ENCODE assay signal across 1 cellular context in the genomic region with DNA sequence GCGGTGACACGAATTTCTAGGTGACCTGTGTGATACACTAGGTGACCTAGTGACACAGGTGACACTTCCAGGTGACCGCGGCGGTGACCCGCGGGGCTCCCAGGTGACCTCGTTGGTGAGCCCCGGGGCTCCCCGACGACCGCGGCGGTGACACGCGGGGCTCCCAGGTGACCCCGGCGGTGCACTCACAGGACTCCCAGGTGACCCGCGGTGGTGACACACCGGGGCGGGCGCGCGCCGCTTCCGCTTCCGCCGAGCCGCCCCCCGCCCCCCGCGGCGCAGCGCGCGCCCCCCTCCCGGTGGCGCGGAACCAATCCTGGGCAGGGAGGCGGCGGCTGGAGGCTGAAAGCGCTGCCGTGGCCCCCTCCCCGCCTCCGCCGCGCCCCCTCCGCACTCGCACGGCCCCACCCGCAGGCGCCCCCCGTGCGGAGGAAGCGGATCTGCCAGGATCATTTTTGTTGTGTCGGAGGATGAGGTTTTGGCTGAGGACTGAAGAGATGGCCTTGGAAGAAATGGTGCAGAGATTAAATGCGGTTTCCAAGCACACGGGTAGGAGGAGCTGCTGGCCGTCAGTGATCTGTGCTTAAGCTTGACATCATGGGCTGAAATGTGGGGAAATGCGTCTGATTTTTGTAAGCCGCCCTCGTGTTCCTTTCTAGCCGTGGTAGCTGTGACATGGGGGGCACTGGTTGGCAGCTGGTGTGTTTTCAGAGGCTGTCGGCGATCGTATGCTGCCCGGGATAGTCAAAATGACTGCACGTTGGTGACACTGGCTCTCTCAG.
A peak's percentile ranks its signal among the peaks of the same experiment; 100 is the strongest.
TF ChIP-seq lines count a peak whose summit lies in the region.

A gene with protein sequence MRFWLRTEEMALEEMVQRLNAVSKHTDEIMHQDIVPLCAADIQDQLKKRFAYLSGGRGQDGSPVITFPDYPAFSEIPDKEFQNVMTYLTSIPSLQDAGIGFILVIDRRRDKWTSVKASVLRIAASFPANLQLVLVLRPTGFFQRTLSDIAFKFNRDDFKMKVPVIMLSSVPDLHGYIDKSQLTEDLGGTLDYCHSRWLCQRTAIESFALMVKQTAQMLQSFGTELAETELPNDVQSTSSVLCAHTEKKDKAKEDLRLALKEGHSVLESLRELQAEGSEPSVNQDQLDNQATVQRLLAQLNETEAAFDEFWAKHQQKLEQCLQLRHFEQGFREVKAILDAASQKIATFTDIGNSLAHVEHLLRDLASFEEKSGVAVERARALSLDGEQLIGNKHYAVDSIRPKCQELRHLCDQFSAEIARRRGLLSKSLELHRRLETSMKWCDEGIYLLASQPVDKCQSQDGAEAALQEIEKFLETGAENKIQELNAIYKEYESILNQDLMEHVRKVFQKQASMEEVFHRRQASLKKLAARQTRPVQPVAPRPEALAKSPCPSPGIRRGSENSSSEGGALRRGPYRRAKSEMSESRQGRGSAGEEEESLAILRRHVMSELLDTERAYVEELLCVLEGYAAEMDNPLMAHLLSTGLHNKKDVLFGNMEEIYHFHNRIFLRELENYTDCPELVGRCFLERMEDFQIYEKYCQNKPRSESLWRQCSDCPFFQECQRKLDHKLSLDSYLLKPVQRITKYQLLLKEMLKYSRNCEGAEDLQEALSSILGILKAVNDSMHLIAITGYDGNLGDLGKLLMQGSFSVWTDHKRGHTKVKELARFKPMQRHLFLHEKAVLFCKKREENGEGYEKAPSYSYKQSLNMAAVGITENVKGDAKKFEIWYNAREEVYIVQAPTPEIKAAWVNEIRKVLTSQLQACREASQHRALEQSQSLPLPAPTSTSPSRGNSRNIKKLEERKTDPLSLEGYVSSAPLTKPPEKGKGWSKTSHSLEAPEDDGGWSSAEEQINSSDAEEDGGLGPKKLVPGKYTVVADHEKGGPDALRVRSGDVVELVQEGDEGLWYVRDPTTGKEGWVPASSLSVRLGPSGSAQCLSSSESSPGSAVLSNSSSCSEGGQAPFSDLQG (plus strand): TSS at position 305 of the 782 bp plus-strand sequence. CDS start 166 bp downstream, at position 471.

TF ChIP-seq in HepG2, 621 proteins besides CTCF, POLR2A, EP300 and RAD21 (continued from another document and continues in another):
- TF ChIP-seq, protein P1, sequence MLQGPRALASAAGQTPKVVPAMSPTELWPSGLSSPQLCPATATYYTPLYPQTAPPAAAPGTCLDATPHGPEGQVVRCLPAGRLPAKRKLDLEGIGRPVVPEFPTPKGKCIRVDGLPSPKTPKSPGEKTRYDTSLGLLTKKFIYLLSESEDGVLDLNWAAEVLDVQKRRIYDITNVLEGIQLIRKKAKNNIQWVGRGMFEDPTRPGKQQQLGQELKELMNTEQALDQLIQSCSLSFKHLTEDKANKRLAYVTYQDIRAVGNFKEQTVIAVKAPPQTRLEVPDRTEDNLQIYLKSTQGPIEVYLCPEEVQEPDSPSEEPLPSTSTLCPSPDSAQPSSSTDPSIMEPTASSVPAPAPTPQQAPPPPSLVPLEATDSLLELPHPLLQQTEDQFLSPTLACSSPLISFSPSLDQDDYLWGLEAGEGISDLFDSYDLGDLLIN (CRISPR knock-in tag; IDR thresholded peaks at IDR 0.05; ENCODE audit: borderline replicate concordance) = no peak
- TF ChIP-seq NR2F6 (IDR thresholded peaks at IDR 0.05) (no peak), NR2F6 (CRISPR knock-in tag; IDR thresholded peaks at IDR 0.05) (peak; percentile 39; the same call in 1 of the 2 replicates), HMG20A (CRISPR knock-in tag; IDR thresholded peaks at IDR 0.05; ENCODE audit: borderline replicate concordance) (no peak), HNRNPL (IDR thresholded peaks at IDR 0.05; ENCODE audit: low read depth, low read length) (no peak), TGIF2 (CRISPR knock-in tag; IDR thresholded peaks at IDR 0.05) (0 out of 2 replicates have a peak, but pooled peaks have one; percentile 10), MXI1 (IDR thresholded peaks at IDR 0.05; ENCODE audit: borderline replicate concordance, low read depth, low read length) (peak; percentile 11; the same call in 1 of the 3 replicates), GATA4 (IDR thresholded peaks at IDR 0.05; ENCODE audit: borderline replicate concordance, low read depth) (no peak), ZMYM3 (CRISPR knock-in tag; IDR thresholded peaks at IDR 0.05) (no peak), ZNF605 (CRISPR knock-in tag; IDR thresholded peaks at IDR 0.05) (no peak), EEA1 (CRISPR knock-in tag; IDR thresholded peaks at IDR 0.05; ENCODE audit: borderline replicate concordance) (no peak), ZNF30 (CRISPR knock-in tag; IDR thresholded peaks at IDR 0.05) (no peak), ZSCAN20 (CRISPR knock-in tag; IDR thresholded peaks at IDR 0.05; ENCODE audit: borderline replicate concordance) (no peak), ZNF615 (CRISPR knock-in tag; IDR thresholded peaks at IDR 0.05; ENCODE audit: borderline replicate concordance) (no peak), LCORL (IDR thresholded peaks at IDR 0.05) (no peak), LCORL (CRISPR knock-in tag; IDR thresholded peaks at IDR 0.05) (peak; percentile 34; the same call in 1 of the 2 replicates), ZNF230 (CRISPR knock-in tag; IDR thresholded peaks at IDR 0.05) (peak; percentile 72), KLF9 (CRISPR knock-in tag; IDR thresholded peaks at IDR 0.05; ENCODE audit: low read depth) (no peak), HNRNPK (IDR thresholded peaks at IDR 0.05; ENCODE audit: low read depth, low read length, poor library complexity, severe bottlenecking) (no peak), TCF12 (IDR thresholded peaks at IDR 0.05) (no peak), TCF12 (CRISPR knock-in tag; IDR thresholded peaks at IDR 0.05) (no peak), ASH2L (IDR thresholded peaks at IDR 0.05; ENCODE audit: insufficient read length, low read depth, low read length) (peak; percentile 75), PHB2 (IDR thresholded peaks at IDR 0.05; ENCODE audit: partially characterized antibody) (no peak), MYC (CRISPR knock-in tag; IDR thresholded peaks at IDR 0.05; ENCODE audit: borderline replicate concordance) (peak; percentile 52; the same call in 1 of the 2 replicates), MAFK (conservative IDR thresholded peaks at IDR 0.05 in 1 of 2, IDR thresholded peaks at IDR 0.05 in 1 of 2; ENCODE audit: low read length in 2 of 2) (no peak), DNMT3B (CRISPR knock-in tag; conservative IDR thresholded peaks at IDR 0.05) (no peak), MZF1 (CRISPR knock-in tag; IDR thresholded peaks at IDR 0.05; ENCODE audit: borderline replicate concordance) (no peak), ATF7-NPFF (CRISPR knock-in tag; IDR thresholded peaks at IDR 0.05; ENCODE audit: low read depth) (peak; percentile 63; the same call in 1 of the 2 replicates), YEATS4 (CRISPR knock-in tag; IDR thresholded peaks at IDR 0.05; ENCODE audit: borderline replicate concordance) (no peak; the same call in 1 of the 2 replicates), HOXD1 (CRISPR knock-in tag; IDR thresholded peaks at IDR 0.05) (no peak), MBD4 (IDR thresholded peaks at IDR 0.05; ENCODE audit: borderline replicate concordance, low read length) (no peak)
- TF ChIP-seq, protein P2, sequence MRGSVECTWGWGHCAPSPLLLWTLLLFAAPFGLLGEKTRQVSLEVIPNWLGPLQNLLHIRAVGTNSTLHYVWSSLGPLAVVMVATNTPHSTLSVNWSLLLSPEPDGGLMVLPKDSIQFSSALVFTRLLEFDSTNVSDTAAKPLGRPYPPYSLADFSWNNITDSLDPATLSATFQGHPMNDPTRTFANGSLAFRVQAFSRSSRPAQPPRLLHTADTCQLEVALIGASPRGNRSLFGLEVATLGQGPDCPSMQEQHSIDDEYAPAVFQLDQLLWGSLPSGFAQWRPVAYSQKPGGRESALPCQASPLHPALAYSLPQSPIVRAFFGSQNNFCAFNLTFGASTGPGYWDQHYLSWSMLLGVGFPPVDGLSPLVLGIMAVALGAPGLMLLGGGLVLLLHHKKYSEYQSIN (CRISPR knock-in tag; IDR thresholded peaks at IDR 0.05; ENCODE audit: borderline replicate concordance) = no peak
- TF ChIP-seq, protein P3, sequence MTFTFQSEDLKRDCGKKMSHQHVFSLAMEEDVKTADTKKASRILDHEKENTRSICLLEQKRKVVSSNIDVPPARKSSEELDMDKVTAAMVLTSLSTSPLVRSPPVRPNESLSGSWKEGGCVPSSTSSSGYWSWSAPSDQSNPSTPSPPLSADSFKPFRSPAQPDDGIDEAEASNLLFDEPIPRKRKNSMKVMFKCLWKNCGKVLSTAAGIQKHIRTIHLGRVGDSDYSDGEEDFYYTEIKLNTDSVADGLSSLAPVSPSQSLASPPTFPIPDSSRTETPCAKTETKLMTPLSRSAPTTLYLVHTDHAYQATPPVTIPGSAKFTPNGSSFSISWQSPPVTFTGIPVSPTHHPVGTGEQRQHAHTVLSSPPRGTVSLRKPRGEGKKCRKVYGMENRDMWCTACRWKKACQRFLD (CRISPR knock-in tag; IDR thresholded peaks at IDR 0.05; ENCODE audit: borderline replicate concordance) = 0 out of 2 replicates have a peak, but pooled peaks have one; percentile 35
- TF ChIP-seq, protein P4, sequence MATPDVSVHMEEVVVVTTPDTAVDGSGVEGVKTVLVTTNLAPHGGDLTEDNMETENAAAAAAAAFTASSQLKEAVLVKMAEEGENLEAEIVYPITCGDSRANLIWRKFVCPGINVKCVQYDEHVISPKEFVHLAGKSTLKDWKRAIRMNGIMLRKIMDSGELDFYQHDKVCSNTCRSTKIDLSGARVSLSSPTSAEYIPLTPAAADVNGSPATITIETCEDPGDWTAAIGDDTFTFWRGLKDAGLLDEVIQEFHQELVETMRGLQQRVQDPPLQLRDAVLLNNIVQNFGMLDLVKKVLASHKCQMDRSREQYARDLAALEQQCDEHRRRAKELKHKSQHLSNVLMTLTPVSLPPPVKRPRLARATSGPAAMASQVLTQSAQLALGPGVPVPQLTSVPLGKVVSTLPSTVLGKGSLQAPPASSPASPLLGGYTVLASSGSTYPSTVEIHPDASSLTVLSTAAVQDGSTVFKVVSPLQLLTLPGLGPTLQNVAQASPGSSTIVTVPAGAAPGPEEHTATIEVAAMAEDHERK (CRISPR knock-in tag; IDR thresholded peaks at IDR 0.05; ENCODE audit: low read depth) = no peak
- TF ChIP-seq, protein P5, sequence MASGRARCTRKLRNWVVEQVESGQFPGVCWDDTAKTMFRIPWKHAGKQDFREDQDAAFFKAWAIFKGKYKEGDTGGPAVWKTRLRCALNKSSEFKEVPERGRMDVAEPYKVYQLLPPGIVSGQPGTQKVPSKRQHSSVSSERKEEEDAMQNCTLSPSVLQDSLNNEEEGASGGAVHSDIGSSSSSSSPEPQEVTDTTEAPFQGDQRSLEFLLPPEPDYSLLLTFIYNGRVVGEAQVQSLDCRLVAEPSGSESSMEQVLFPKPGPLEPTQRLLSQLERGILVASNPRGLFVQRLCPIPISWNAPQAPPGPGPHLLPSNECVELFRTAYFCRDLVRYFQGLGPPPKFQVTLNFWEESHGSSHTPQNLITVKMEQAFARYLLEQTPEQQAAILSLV (CRISPR knock-in tag; IDR thresholded peaks at IDR 0.05; ENCODE audit: borderline replicate concordance) = peak; percentile 56; the same call in 1 of the 2 replicates
- TF ChIP-seq, protein P6, sequence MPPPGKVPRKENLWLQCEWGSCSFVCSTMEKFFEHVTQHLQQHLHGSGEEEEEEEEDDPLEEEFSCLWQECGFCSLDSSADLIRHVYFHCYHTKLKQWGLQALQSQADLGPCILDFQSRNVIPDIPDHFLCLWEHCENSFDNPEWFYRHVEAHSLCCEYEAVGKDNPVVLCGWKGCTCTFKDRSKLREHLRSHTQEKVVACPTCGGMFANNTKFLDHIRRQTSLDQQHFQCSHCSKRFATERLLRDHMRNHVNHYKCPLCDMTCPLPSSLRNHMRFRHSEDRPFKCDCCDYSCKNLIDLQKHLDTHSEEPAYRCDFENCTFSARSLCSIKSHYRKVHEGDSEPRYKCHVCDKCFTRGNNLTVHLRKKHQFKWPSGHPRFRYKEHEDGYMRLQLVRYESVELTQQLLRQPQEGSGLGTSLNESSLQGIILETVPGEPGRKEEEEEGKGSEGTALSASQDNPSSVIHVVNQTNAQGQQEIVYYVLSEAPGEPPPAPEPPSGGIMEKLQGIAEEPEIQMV (CRISPR knock-in tag; IDR thresholded peaks at IDR 0.05; ENCODE audit: low read depth) = no peak
- TF ChIP-seq, protein P7, sequence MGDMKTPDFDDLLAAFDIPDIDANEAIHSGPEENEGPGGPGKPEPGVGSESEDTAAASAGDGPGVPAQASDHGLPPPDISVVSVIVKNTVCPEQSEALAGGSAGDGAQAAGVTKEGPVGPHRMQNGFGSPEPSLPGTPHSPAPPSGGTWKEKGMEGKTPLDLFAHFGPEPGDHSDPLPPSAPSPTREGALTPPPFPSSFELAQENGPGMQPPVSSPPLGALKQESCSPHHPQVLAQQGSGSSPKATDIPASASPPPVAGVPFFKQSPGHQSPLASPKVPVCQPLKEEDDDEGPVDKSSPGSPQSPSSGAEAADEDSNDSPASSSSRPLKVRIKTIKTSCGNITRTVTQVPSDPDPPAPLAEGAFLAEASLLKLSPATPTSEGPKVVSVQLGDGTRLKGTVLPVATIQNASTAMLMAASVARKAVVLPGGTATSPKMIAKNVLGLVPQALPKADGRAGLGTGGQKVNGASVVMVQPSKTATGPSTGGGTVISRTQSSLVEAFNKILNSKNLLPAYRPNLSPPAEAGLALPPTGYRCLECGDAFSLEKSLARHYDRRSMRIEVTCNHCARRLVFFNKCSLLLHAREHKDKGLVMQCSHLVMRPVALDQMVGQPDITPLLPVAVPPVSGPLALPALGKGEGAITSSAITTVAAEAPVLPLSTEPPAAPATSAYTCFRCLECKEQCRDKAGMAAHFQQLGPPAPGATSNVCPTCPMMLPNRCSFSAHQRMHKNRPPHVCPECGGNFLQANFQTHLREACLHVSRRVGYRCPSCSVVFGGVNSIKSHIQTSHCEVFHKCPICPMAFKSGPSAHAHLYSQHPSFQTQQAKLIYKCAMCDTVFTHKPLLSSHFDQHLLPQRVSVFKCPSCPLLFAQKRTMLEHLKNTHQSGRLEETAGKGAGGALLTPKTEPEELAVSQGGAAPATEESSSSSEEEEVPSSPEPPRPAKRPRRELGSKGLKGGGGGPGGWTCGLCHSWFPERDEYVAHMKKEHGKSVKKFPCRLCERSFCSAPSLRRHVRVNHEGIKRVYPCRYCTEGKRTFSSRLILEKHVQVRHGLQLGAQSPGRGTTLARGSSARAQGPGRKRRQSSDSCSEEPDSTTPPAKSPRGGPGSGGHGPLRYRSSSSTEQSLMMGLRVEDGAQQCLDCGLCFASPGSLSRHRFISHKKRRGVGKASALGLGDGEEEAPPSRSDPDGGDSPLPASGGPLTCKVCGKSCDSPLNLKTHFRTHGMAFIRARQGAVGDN (CRISPR knock-in tag; IDR thresholded peaks at IDR 0.05) = peak; percentile 76
- TF ChIP-seq, protein P8, sequence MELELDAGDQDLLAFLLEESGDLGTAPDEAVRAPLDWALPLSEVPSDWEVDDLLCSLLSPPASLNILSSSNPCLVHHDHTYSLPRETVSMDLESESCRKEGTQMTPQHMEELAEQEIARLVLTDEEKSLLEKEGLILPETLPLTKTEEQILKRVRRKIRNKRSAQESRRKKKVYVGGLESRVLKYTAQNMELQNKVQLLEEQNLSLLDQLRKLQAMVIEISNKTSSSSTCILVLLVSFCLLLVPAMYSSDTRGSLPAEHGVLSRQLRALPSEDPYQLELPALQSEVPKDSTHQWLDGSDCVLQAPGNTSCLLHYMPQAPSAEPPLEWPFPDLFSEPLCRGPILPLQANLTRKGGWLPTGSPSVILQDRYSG (CRISPR knock-in tag; IDR thresholded peaks at IDR 0.05) = no peak
- TF ChIP-seq, protein P9, sequence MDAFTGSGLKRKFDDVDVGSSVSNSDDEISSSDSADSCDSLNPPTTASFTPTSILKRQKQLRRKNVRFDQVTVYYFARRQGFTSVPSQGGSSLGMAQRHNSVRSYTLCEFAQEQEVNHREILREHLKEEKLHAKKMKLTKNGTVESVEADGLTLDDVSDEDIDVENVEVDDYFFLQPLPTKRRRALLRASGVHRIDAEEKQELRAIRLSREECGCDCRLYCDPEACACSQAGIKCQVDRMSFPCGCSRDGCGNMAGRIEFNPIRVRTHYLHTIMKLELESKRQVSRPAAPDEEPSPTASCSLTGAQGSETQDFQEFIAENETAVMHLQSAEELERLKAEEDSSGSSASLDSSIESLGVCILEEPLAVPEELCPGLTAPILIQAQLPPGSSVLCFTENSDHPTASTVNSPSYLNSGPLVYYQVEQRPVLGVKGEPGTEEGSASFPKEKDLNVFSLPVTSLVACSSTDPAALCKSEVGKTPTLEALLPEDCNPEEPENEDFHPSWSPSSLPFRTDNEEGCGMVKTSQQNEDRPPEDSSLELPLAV (CRISPR knock-in tag; conservative IDR thresholded peaks at IDR 0.05; ENCODE audit: low read depth) = no peak
